1 cellular context compared by ENCODE assay signal in the genomic region with DNA sequence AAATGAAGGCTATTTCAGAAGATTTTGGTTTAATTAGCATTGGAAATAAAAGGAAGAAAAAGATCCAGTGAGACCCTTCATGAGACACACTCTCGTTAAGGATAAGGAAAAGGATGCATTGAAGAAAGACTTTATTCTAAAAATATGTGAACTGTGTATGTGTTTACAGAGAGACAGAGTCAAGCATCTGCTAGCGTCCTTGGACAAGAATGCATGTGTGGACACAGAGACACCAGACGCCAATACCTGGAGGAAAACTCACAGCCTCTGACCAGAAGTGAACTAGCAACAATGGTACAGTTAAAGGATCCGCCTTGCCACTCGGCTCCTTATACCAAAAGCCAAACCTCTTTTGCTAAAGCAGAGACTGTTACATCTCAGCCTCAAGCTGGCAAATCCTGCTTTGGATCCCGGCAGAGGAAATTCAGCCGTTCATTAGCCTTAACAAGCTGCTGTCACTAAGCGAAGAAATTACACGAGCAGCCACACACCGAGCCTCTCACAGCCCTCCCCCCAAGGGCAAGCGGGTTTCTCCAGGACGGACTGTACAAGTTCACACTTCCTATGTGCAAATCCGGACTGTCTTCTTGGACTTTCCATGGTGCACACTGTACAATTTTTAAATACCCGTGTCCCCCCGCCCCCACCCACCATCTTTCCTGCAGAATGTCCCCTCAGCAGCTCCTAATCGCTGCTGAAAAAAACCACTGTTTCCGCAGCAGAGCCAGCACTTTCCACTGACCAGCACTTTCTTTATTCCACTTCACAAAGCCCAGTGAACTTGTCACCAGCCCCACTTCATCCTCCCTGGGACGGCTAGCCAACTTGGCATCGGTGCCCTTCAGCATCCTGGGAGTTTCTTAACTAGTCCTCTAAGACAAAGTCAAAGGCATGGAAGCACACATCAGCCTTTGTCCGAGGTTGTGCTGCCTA.
TF ChIP-seq lines count a peak whose summit lies in the region.

No MANE protein-coding gene starts in this region.

TF ChIP-seq in GM12878, 131 proteins besides CTCF, POLR2A, EP300 and RAD21 (continued from another document):
- TF ChIP-seq, protein P1, sequence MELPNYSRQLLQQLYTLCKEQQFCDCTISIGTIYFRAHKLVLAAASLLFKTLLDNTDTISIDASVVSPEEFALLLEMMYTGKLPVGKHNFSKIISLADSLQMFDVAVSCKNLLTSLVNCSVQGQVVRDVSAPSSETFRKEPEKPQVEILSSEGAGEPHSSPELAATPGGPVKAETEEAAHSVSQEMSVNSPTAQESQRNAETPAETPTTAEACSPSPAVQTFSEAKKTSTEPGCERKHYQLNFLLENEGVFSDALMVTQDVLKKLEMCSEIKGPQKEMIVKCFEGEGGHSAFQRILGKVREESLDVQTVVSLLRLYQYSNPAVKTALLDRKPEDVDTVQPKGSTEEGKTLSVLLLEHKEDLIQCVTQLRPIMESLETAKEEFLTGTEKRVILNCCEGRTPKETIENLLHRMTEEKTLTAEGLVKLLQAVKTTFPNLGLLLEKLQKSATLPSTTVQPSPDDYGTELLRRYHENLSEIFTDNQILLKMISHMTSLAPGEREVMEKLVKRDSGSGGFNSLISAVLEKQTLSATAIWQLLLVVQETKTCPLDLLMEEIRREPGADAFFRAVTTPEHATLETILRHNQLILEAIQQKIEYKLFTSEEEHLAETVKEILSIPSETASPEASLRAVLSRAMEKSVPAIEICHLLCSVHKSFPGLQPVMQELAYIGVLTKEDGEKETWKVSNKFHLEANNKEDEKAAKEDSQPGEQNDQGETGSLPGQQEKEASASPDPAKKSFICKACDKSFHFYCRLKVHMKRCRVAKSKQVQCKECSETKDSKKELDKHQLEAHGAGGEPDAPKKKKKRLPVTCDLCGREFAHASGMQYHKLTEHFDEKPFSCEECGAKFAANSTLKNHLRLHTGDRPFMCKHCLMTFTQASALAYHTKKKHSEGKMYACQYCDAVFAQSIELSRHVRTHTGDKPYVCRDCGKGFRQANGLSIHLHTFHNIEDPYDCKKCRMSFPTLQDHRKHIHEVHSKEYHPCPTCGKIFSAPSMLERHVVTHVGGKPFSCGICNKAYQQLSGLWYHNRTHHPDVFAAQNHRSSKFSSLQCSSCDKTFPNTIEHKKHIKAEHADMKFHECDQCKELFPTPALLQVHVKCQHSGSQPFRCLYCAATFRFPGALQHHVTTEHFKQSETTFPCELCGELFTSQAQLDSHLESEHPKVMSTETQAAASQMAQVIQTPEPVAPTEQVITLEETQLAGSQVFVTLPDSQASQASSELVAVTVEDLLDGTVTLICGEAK (IDR thresholded peaks at IDR 0.05; ENCODE audit: borderline replicate concordance) = no peak
- TF ChIP-seq, protein P2, sequence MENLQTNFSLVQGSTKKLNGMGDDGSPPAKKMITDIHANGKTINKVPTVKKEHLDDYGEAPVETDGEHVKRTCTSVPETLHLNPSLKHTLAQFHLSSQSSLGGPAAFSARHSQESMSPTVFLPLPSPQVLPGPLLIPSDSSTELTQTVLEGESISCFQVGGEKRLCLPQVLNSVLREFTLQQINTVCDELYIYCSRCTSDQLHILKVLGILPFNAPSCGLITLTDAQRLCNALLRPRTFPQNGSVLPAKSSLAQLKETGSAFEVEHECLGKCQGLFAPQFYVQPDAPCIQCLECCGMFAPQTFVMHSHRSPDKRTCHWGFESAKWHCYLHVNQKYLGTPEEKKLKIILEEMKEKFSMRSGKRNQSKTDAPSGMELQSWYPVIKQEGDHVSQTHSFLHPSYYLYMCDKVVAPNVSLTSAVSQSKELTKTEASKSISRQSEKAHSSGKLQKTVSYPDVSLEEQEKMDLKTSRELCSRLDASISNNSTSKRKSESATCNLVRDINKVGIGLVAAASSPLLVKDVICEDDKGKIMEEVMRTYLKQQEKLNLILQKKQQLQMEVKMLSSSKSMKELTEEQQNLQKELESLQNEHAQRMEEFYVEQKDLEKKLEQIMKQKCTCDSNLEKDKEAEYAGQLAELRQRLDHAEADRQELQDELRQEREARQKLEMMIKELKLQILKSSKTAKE (IDR thresholded peaks at IDR 0.05; ENCODE audit: low read depth, poor library complexity, severe bottlenecking) = peak; percentile 23
- TF ChIP-seq IKZF2 (IDR thresholded peaks at IDR 0.05) (peak in 1 of 2 experiments; percentile 18; a peak in 1 of 4 replicates), CBX3 (IDR thresholded peaks at IDR 0.05; ENCODE audit: borderline replicate concordance, low read depth) (no peak), IKZF1 (conservative IDR thresholded peaks at IDR 0.05) (0 out of 2 replicates have a peak, but pooled peaks have one; percentile 17), RUNX3 (IDR thresholded peaks at IDR 0.05; ENCODE audit: low read length) (0 out of 2 replicates have a peak, but pooled peaks have one; percentile 24), TAF1 (IDR thresholded peaks at IDR 0.05; ENCODE audit: borderline replicate concordance, low read depth, low read length) (no peak), CREM (IDR thresholded peaks at IDR 0.05; ENCODE audit: low read depth) (no peak), CBX5 (IDR thresholded peaks at IDR 0.05; ENCODE audit: low read depth) (no peak), FOXM1 (IDR thresholded peaks at IDR 0.05; ENCODE audit: low read depth, low read length) (0 out of 2 replicates have a peak, but pooled peaks have one; percentile 33), BCL11A (IDR thresholded peaks at IDR 0.05; ENCODE audit: low read depth, low read length) (0 out of 2 replicates have a peak, but pooled peaks have one; percentile 3), EGR1 (IDR thresholded peaks at IDR 0.05; ENCODE audit: borderline replicate concordance in 1 of 2, low read depth in 2 of 2, low read length in 2 of 2) (no peak), EED (IDR thresholded peaks at IDR 0.05; ENCODE audit: low read depth) (peak; percentile 28; the same call in 1 of the 2 replicates), MTA3 (IDR thresholded peaks at IDR 0.05; ENCODE audit: borderline replicate concordance, low read length) (0 out of 2 replicates have a peak, but pooled peaks have one; percentile 81)
- TF ChIP-seq, protein P3, sequence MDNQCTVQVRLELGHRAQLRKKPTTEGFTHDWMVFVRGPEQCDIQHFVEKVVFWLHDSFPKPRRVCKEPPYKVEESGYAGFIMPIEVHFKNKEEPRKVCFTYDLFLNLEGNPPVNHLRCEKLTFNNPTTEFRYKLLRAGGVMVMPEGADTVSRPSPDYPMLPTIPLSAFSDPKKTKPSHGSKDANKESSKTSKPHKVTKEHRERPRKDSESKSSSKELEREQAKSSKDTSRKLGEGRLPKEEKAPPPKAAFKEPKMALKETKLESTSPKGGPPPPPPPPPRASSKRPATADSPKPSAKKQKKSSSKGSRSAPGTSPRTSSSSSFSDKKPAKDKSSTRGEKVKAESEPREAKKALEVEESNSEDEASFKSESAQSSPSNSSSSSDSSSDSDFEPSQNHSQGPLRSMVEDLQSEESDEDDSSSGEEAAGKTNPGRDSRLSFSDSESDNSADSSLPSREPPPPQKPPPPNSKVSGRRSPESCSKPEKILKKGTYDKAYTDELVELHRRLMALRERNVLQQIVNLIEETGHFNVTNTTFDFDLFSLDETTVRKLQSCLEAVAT (IDR thresholded peaks at IDR 0.05) = no peak
- TF ChIP-seq, protein P4, sequence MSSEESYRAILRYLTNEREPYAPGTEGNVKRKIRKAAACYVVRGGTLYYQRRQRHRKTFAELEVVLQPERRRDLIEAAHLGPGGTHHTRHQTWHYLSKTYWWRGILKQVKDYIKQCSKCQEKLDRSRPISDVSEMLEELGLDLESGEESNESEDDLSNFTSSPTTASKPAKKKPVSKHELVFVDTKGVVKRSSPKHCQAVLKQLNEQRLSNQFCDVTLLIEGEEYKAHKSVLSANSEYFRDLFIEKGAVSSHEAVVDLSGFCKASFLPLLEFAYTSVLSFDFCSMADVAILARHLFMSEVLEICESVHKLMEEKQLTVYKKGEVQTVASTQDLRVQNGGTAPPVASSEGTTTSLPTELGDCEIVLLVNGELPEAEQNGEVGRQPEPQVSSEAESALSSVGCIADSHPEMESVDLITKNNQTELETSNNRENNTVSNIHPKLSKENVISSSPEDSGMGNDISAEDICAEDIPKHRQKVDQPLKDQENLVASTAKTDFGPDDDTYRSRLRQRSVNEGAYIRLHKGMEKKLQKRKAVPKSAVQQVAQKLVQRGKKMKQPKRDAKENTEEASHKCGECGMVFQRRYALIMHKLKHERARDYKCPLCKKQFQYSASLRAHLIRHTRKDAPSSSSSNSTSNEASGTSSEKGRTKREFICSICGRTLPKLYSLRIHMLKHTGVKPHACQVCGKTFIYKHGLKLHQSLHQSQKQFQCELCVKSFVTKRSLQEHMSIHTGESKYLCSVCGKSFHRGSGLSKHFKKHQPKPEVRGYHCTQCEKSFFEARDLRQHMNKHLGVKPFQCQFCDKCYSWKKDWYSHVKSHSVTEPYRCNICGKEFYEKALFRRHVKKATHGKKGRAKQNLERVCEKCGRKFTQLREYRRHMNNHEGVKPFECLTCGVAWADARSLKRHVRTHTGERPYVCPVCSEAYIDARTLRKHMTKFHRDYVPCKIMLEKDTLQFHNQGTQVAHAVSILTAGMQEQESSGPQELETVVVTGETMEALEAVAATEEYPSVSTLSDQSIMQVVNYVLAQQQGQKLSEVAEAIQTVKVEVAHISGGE (CRISPR knock-in tag; IDR thresholded peaks at IDR 0.05) = no peak
- TF ChIP-seq, protein P5, sequence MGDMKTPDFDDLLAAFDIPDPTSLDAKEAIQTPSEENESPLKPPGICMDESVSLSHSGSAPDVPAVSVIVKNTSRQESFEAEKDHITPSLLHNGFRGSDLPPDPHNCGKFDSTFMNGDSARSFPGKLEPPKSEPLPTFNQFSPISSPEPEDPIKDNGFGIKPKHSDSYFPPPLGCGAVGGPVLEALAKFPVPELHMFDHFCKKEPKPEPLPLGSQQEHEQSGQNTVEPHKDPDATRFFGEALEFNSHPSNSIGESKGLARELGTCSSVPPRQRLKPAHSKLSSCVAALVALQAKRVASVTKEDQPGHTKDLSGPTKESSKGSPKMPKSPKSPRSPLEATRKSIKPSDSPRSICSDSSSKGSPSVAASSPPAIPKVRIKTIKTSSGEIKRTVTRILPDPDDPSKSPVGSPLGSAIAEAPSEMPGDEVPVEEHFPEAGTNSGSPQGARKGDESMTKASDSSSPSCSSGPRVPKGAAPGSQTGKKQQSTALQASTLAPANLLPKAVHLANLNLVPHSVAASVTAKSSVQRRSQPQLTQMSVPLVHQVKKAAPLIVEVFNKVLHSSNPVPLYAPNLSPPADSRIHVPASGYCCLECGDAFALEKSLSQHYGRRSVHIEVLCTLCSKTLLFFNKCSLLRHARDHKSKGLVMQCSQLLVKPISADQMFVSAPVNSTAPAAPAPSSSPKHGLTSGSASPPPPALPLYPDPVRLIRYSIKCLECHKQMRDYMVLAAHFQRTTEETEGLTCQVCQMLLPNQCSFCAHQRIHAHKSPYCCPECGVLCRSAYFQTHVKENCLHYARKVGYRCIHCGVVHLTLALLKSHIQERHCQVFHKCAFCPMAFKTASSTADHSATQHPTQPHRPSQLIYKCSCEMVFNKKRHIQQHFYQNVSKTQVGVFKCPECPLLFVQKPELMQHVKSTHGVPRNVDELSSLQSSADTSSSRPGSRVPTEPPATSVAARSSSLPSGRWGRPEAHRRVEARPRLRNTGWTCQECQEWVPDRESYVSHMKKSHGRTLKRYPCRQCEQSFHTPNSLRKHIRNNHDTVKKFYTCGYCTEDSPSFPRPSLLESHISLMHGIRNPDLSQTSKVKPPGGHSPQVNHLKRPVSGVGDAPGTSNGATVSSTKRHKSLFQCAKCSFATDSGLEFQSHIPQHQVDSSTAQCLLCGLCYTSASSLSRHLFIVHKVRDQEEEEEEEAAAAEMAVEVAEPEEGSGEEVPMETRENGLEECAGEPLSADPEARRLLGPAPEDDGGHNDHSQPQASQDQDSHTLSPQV (IDR thresholded peaks at IDR 0.05) = no peak
- TF ChIP-seq, protein P6, sequence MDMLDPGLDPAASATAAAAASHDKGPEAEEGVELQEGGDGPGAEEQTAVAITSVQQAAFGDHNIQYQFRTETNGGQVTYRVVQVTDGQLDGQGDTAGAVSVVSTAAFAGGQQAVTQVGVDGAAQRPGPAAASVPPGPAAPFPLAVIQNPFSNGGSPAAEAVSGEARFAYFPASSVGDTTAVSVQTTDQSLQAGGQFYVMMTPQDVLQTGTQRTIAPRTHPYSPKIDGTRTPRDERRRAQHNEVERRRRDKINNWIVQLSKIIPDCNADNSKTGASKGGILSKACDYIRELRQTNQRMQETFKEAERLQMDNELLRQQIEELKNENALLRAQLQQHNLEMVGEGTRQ (IDR thresholded peaks at IDR 0.05; ENCODE audit: borderline replicate concordance, low read depth, low read length) = no peak
